ENCODE assay signal across 12 cellular contexts in genomic region chr19:33386361-33386858, GRCh38.
"Had no signal": no experiment of that assay in that cellular context is flagged by ENCODE, and none has a peak within 500 bp of the region (broad histone marks: within the 10 kb centered on the region; RNA-seq: fewer than 3 reads in every experiment).

No MANE protein-coding gene starts in this region.

- H3K4me3 ChIP-seq: coronary artery, hepatocyte, lower lobe of right lung, spleen, thoracic aorta had no signal

- H3K27ac ChIP-seq: coronary artery, hepatocyte, lower lobe of right lung, neutrophil, spleen, thoracic aorta had no signal

- H3K27me3 ChIP-seq: hepatocyte, neutrophil, spleen had no signal

- H3K9me3 ChIP-seq: lower lobe of right lung, neutrophil, spleen, thoracic aorta had no signal

- H3K36me3 ChIP-seq: neutrophil had no signal

- DNase-seq: activated naive CD4-positive, alpha-beta T cell; activated T-cell treated with anti-CD3 and anti-CD28 coated beads, Interleukin-2, amount 50 U/mL, for 48 hours; effector CD4-positive, alpha-beta T cell; lower lobe of right lung; spleen; stimulated activated CD4-positive, alpha-beta T cell treated with anti-CD3 and anti-CD28 coated beads, Interleukin-2, amount 100 ng/mL, for 24 hours; stimulated activated naive CD4-positive, alpha-beta T cell treated with Interleukin-2 at 50 U/mL for 16 hours; T-helper 2 cell had no signal
